9 cellular contexts compared by ENCODE assay signal in the genomic region with DNA sequence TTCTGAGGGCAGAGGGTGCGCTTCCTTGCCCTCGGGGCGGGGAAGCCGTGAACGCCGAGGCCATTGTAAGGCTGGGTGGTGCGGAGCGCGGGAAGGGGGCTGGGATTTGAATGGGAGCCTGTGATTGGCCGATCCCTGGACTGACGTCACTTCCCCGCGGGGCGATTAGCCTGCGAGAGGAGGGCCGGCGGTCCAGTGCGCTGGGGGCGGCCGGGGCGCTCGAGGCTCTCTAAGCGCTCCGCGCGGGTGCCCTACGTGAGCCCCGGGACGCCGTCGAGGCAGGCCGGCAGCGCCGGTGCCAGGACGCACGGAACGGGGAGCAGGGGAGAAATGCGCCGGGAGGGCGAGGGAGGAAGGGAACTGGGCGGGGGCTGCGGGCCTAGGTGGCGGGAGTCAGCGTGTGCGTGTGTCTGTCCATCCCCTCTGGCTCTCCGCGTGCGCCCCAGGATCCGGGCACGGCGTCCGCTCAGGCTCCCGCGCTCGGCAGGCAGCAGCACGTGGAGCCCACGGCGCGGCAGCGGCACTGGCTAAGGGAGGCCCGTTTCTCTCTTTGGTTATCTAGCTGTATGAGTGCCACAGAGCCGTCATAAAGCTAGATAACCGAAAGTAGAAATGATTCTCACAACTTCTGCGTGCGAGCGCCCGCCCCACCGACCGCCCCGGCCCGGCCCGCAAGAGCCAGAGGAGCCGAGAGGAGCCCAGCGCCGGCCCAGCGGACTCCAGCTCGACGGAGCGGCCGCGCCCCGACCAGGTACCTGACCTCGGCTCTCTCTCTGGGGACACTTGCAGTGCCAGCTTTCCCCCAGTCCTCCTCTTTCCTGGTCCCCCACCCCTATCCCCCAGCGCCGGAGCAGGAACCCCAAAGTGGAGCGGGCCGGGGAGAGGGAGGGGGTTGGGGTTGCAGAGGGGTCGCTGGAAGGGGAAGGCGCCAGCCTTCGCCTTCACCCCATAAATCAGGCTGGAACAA. TPM values are rescaled to one million over a fixed set of nuclear protein-coding genes. Genes with fewer than 3 reads are reported as not detected.
A peak's percentile ranks its signal among the peaks of the same experiment; 100 is the strongest.
DNase-seq lines count a peak whose midpoint lies in the region; ATAC-seq, FAIRE-seq and TF ChIP-seq lines count a peak whose summit lies in the region.
"Had no signal": no experiment of that assay in that cellular context is flagged by ENCODE, and none has a peak within 500 bp of the region (broad histone marks: within the 10 kb centered on the region; RNA-seq: fewer than 3 reads in every experiment).

No MANE protein-coding gene starts in this region.

- H3K9me2 ChIP-seq in GM23338 (ENCODE audit: insufficient read depth) = no peaks in the 10 kb centered on the region

- H3K4me3 Mint-ChIP-seq in GM23338 (peak overlapping the region; percentile 55), T-helper 17 cell (peak overlapping the region; percentile 78)

- H3K4me3 ChIP-seq in ACC112 (ENCODE audit: low read depth, low read length) (peak overlapping the region; percentile 65), GM23338 (peak overlapping the region; percentile 50)

- no peaks in the 10 kb centered on the region for H3K9me3 ChIP-seq in T-helper 17 cell (ENCODE audit: control insufficient read depth, low read length, poor library complexity, severe bottlenecking)

- H3K4me2 ChIP-seq in GM23338 = peak overlapping the region; percentile 75

- H3K4me1 Mint-ChIP-seq in GM23338 (peaks cover 28% of the 10 kb centered on the region), T-helper 17 cell (peaks cover 13% of the 10 kb centered on the region)

- H3K27ac Mint-ChIP-seq in GM23338 = no peak overlapping the region
- no peak overlapping the region for H3K27ac Mint-ChIP-seq in T-helper 17 cell

- H3K27ac ChIP-seq in ACC112 (ENCODE audit: low read depth, low read length) (no peak overlapping the region), GM23338 (ENCODE audit: low read depth) (no peak overlapping the region)

- H3K4me1 ChIP-seq in ACC112 (ENCODE audit: control insufficient read depth, insufficient read depth, low read length, unreplicated experiment) (no peaks in the 10 kb centered on the region), GM23338 (ENCODE audit: insufficient read depth) (peaks cover 37% of the 10 kb centered on the region)

- peak; percentile 89 for DNase-seq in GM23338 (ENCODE audit: low spot score)
- DNase-seq in T-helper 17 cell = no peak
- DNase-seq in iPS-NIHi11 (ENCODE audit: low spot score) = peak; percentile 83
- no peak for DNase-seq in GM12892 (ENCODE audit: insufficient read length)
- DNase-seq: left cardiac atrium had no signal

- peaks cover 8% of the 10 kb centered on the region; the same call in 2 of the 3 replicates for H3K9me3 Mint-ChIP-seq in GM23338

- peaks cover 29% of the 10 kb centered on the region for H4K20me1 ChIP-seq in GM23338 (replicated peaks; ENCODE audit: insufficient read depth)

- H3K36me3 ChIP-seq in ACC112 (ENCODE audit: insufficient read depth, low read length) = no peaks in the 10 kb centered on the region
- no peaks in the 10 kb centered on the region; the same call in 1 of the 2 replicates for H3K36me3 ChIP-seq in GM23338 (ENCODE audit: insufficient read depth)

- H2AFZ ChIP-seq in ACC112 (ENCODE audit: low read length, unreplicated experiment) (no peak overlapping the region), GM23338 (peak overlapping the region; percentile 83)

- peaks cover 98% of the 10 kb centered on the region for H3K27me3 ChIP-seq in ACC112 (ENCODE audit: insufficient read depth, low read length)
- H3K27me3 ChIP-seq in GM23338 (ENCODE audit: insufficient read depth) = peaks cover 100% of the 10 kb centered on the region

- H3K36me3 Mint-ChIP-seq in GM23338 (ENCODE audit: low read depth) (no peaks in the 10 kb centered on the region; the same call in 2 of the 3 replicates), T-helper 17 cell (ENCODE audit: low read depth) (peaks cover 7% of the 10 kb centered on the region)

- TF ChIP-seq POLR2A in GM12892 (IDR thresholded peaks at IDR 0.05; ENCODE audit: low read depth, low read length) = no peak

- peaks cover 13% of the 10 kb centered on the region; the same call in 1 of the 2 replicates for H3F3A ChIP-seq in GM23338 (replicated peaks; ENCODE audit: low read depth)

- H3K79me2 ChIP-seq in ACC112 (ENCODE audit: control insufficient read depth, insufficient read depth, low read length, unreplicated experiment) (no peaks in the 10 kb centered on the region), GM23338 (replicated peaks; ENCODE audit: insufficient read depth) (no peaks in the 10 kb centered on the region)

- ATAC-seq in GM23338 = peak; percentile 49
- no peak for ATAC-seq in T-helper 17 cell
- ATAC-seq in HG03039 (IDR thresholded peaks at IDR 0.05; ENCODE audit: unreplicated experiment) = no peak
- ATAC-seq in GM19035 (IDR thresholded peaks at IDR 0.05; ENCODE audit: unreplicated experiment) = no peak
- no peak for ATAC-seq in GM21381 (IDR thresholded peaks at IDR 0.05; ENCODE audit: unreplicated experiment)

- H3K27me3 Mint-ChIP-seq in GM23338 (ENCODE audit: insufficient read depth, low read depth, poor library complexity) (peaks cover 98% of the 10 kb centered on the region), T-helper 17 cell (peaks cover 81% of the 10 kb centered on the region)

- no peak for FAIRE-seq in GM12892 (lab: Jason Lieb, UNC)

- TF ChIP-seq CTCF in GM23338 (conservative IDR thresholded peaks at IDR 0.05; ENCODE audit: low read depth in 2 of 2) = no peak

TF ChIP-seq in GM23338, 12 proteins besides CTCF, POLR2A, EP300 and RAD21 (continues in another document):
- peak; percentile 66 for TF ChIP-seq EZH2phosphoT487 (IDR thresholded peaks at IDR 0.05; ENCODE audit: unreplicated experiment)
- TF ChIP-seq ZNF462 (CRISPR knock-in tag; IDR thresholded peaks at IDR 0.05) = no peak
- TF ChIP-seq CREB1 (CRISPR knock-in tag; IDR thresholded peaks at IDR 0.05; ENCODE audit: low read depth) = peak; percentile 91
- TF ChIP-seq NANOG (IDR thresholded peaks at IDR 0.05; ENCODE audit: borderline replicate concordance) = no peak
- TF ChIP-seq JUNB (IDR thresholded peaks at IDR 0.05; ENCODE audit: unreplicated experiment) = no peak
- no peak for TF ChIP-seq ZNF114 (CRISPR knock-in tag; IDR thresholded peaks at IDR 0.05)
- TF ChIP-seq EZH2 (IDR thresholded peaks at IDR 0.05; ENCODE audit: low read depth, unreplicated experiment) = peak; percentile 69
- TF ChIP-seq ZNF331 (CRISPR knock-in tag; IDR thresholded peaks at IDR 0.05; ENCODE audit: low read depth) = no peak

RNA-seq across cellular contexts. Expression of gene POLG, which starts 33.1 kb away (rescaled TPM):
- 70.2 and 74.1 TPM in 2 replicates for total RNA-seq in GM23338 (2014; rRNA removed; shearing (Covaris generic))
- 28.8 and 29.0 TPM in 2 replicates for polyA plus RNA-seq in GM23338 (2016; fragmentation: Nextera tagmentation; extraction: Ambion mirVana)
- 100 to 1,000 TPM; 114 to 128 TPM for total RNA-seq in T-helper 17 cell
- polyA plus RNA-seq in GM12892 (2012; ENCODE audit: missing spikeins) = 32.4 TPM

Comparison
In these comparisons a context has a peak if more than half of its experiments do, and no peak if none do; other contexts are left out.
1. DNase-seq: peak in GM23338 (single experiment) and iPS-NIHi11 (single experiment); none in T-helper 17 cell (0 of 3) and GM12892 (single experiment).